10 cellular contexts compared by ENCODE assay signal in the genomic region with DNA sequence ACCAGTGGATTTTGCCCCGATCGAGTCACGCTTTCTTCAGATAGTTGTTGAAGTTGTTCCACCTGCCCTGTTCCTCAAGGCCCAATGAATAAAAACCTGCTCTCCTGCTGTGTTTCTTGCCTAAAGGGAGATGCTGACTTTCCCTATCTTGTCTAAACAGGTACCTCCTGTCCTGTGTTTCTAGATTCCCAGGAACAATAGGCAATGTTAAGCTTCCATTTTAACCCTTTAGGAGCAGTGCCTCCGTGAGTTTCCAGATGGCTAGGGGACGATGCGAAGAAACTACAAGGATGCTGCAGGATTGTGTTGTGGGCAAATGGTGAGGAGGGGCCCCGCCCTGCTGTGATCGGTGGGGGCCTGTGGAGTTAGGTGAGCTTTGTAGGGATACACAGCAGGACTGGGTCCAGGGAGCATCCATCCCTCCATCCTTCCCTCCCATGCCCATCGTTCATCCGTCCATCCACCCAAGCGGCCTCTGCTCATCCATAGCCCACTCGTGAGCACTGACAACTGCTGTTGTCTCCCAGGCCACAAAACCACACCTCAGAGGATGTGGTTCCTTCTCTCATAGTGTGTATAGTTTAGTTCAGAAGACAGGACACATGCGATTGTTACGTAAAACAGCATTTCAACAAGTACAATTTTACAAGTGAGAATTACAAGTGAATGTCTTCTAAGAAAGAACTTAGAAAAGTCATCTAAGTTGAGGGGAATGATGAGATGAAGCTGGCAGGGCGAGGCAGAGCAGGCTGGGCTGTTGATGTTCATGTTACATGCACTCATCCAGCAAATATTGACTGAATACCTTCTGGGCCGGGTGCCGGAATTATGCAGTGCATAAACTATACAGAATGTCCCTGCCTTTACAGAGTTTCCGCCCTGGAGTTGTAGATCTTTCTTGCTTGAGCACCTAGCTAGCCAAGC. TPM values are rescaled to one million over a fixed set of nuclear protein-coding genes. Genes with fewer than 3 reads are reported as not detected.
A peak's percentile ranks its signal among the peaks of the same experiment; 100 is the strongest.
DNase-seq lines count a peak whose midpoint lies in the region; ATAC-seq and TF ChIP-seq lines count a peak whose summit lies in the region.
"Had no signal": no experiment of that assay in that cellular context is flagged by ENCODE, and none has a peak within 500 bp of the region (broad histone marks: within the 10 kb centered on the region; RNA-seq: fewer than 3 reads in every experiment).

No MANE protein-coding gene starts in this region.

- H3K36me3 ChIP-seq in transverse colon (no peaks in the 10 kb centered on the region), BE2C (no peaks in the 10 kb centered on the region)

- in situ Hi-C loops in transverse colon (cut with MboI; ENCODE audit: low pct_ligation_motif_present in 1 of 4, low pct_unique_long_range_greater_than_20kb in 1 of 4, low sequenced_read_pairs in 3 of 4): no loop called here

- H3K4me1 ChIP-seq in transverse colon: peaks cover 0 to 13% (median 11%) of the 10 kb centered on the region in 4 donors
- H3K4me1 ChIP-seq in BE2C: no peaks in the 10 kb centered on the region

- H3K27me3 ChIP-seq in transverse colon: peaks cover 51% of the 10 kb centered on the region
- no peaks in the 10 kb centered on the region for H3K27me3 ChIP-seq in BE2C

- peak; percentile 37 for ATAC-seq in activated CD8-positive, alpha-beta memory T cell treated with anti-CD3 and anti-CD28 coated beads, Interleukin-2, amount 10 ng/mL, durations not matched to agents 7 days and 5 days
- no peak for ATAC-seq in GM21447 (IDR thresholded peaks at IDR 0.05; ENCODE audit: unreplicated experiment)

- peak overlapping the region; percentile 93 for H3K27ac Mint-ChIP-seq in activated CD8-positive, alpha-beta memory T cell treated with anti-CD3 and anti-CD28 coated beads, Interleukin-2, amount 10 ng/mL, durations not matched to agents 7 days and 5 days
- peak overlapping the region; percentile 91 to 95 (median 95) for H3K27ac Mint-ChIP-seq in immature natural killer cell

- no peaks in the 10 kb centered on the region for H3K9me3 Mint-ChIP-seq in activated CD8-positive, alpha-beta memory T cell treated with anti-CD3 and anti-CD28 coated beads, Interleukin-2, amount 10 ng/mL, durations not matched to agents 7 days and 5 days (ENCODE audit: low read depth)
- H3K9me3 Mint-ChIP-seq in immature natural killer cell: no peaks in the 10 kb centered on the region

- H3K9me3 ChIP-seq in transverse colon (no peaks in the 10 kb centered on the region), BE2C (no peaks in the 10 kb centered on the region)

- CTCF ChIA-PET in activated CD8-positive, alpha-beta memory T cell treated with anti-CD3 and anti-CD28 coated beads, Interleukin-2, amount 10 ng/mL, durations not matched to agents 7 days and 5 days (lab: Charles Lee): interaction anchor here (0.6 to 2.5 kb wide), 13 partner anchors 14 to 141 kb away, joined by 3 to 12 read pairs (median 3); no protein-coding TSS in a partner anchor

- H3K4me3 ChIP-seq in transverse colon (no peak overlapping the region), BE2C (ENCODE audit: low read depth, low read length) (no peak overlapping the region)

- intact Hi-C loops in transverse colon (cut with DNase I; ENCODE audit: low total_unique reads): no loop called here

- no peak for TF ChIP-seq EP300 in transverse colon (IDR thresholded peaks at IDR 0.05; ENCODE audit: low read depth)

- TF ChIP-seq CTCF in transverse colon (IDR thresholded peaks at IDR 0.05) (no peak), BE2C (IDR thresholded peaks at IDR 0.05; ENCODE audit: low read depth, low read length) (no peak)

- TF ChIP-seq POLR2A in transverse colon (IDR thresholded peaks at IDR 0.05): no peak

- H3K4me1 Mint-ChIP-seq in activated CD8-positive, alpha-beta memory T cell treated with anti-CD3 and anti-CD28 coated beads, Interleukin-2, amount 10 ng/mL, durations not matched to agents 7 days and 5 days: peaks cover 62% of the 10 kb centered on the region
- H3K4me1 Mint-ChIP-seq in immature natural killer cell: peaks cover 69 to 72% of the 10 kb centered on the region in 2 donors

- WGBS in transverse colon (ENCODE audit: low coverage in 1 of 2), 2 donors: 50 to 83% methylated on average over 2 to 18 of the region's 18 CpGs

- H3K36me3 Mint-ChIP-seq in activated CD8-positive, alpha-beta memory T cell treated with anti-CD3 and anti-CD28 coated beads, Interleukin-2, amount 10 ng/mL, durations not matched to agents 7 days and 5 days: peaks cover 13% of the 10 kb centered on the region
- peaks cover under 1 to 4% (median 1%) of the 10 kb centered on the region in 3 donors for H3K36me3 Mint-ChIP-seq in immature natural killer cell

- DNase-seq in activated CD4-positive, alpha-beta T cell treated with anti-CD3 and anti-CD28 coated beads for 1 hour: peak; percentile 24
- DNase-seq in activated CD4-positive, alpha-beta T cell treated with anti-CD3 and anti-CD28 coated beads, Interleukin-2, amount 50 U/mL, for 4 hours: no peak
- peak; percentile 97 for DNase-seq in activated CD8-positive, alpha-beta memory T cell treated with anti-CD3 and anti-CD28 coated beads, Interleukin-2, amount 10 ng/mL, durations not matched to agents 7 days and 5 days
- peak; percentile 83 to 89 (median 88) for DNase-seq in immature natural killer cell
- DNase-seq in transverse colon: peak; percentile 52
- no peak for DNase-seq in RKO (ENCODE audit: low spot score)
- DNase-seq in BE2C: no peak
- DNase-seq: kidney, MM.1S had no signal

- peak overlapping the region in 2 of 4 donors; percentile 20 to 33 for H3K27ac ChIP-seq in transverse colon

- H3K4me3 Mint-ChIP-seq in activated CD8-positive, alpha-beta memory T cell treated with anti-CD3 and anti-CD28 coated beads, Interleukin-2, amount 10 ng/mL, durations not matched to agents 7 days and 5 days: peak overlapping the region; percentile 54
- H3K4me3 Mint-ChIP-seq in immature natural killer cell: peak overlapping the region; percentile 78 to 90 (median 87)

- H3K27me3 Mint-ChIP-seq in activated CD8-positive, alpha-beta memory T cell treated with anti-CD3 and anti-CD28 coated beads, Interleukin-2, amount 10 ng/mL, durations not matched to agents 7 days and 5 days: peaks cover 2% of the 10 kb centered on the region
- H3K27me3 Mint-ChIP-seq in immature natural killer cell (ENCODE audit: low read depth in 3 of 3): peaks cover 2 to 11% (median 9%) of the 10 kb centered on the region in 3 donors

RNA-seq across cellular contexts. Expression of gene ARSG, which starts 5.2 kb away (rescaled TPM):
- 10 to 100 TPM; 12.5 to 24.6 TPM for total RNA-seq in activated CD8-positive, alpha-beta memory T cell treated with anti-CD3 and anti-CD28 coated beads, Interleukin-2, amount 10 ng/mL, durations not matched to agents 7 days and 5 days
- 10 to 100 TPM; 15.0 to 18.7 (median 15.3) TPM for polyA plus RNA-seq in immature natural killer cell
- 1 to 10 TPM in 2 of 4 donors, under 1 TPM in 1, not detected in 1; 0.41 to 4.4 (median 1.6) TPM for total RNA-seq in transverse colon
- 2.5 TPM for polyA plus RNA-seq in BE2C (2012; ENCODE audit: insufficient read depth, insufficient read length, low read depth)

RNA-seq across cellular contexts. Expression of gene SLC16A6, which starts 5.6 kb away (rescaled TPM):
- total RNA-seq in activated CD8-positive, alpha-beta memory T cell treated with anti-CD3 and anti-CD28 coated beads, Interleukin-2, amount 10 ng/mL, durations not matched to agents 7 days and 5 days: 10 to 100 TPM in 1 of 2 experiments, 1 to 10 TPM in 1; 6.0 to 10.7 TPM
- 1 to 10 TPM in 2 of 3 donors, under 1 TPM in 1; 0.88 to 4.8 (median 3.5) TPM for polyA plus RNA-seq in immature natural killer cell
- total RNA-seq in transverse colon: under 1 TPM in 2 of 4 donors, not detected in 2; 0.14 to 0.48 TPM
- polyA plus RNA-seq in BE2C (2012; ENCODE audit: insufficient read depth, insufficient read length, low read depth): 0.86 TPM

RNA-seq across cellular contexts. Expression of gene AMZ2, which starts 48.6 kb away (rescaled TPM):
- total RNA-seq in activated CD8-positive, alpha-beta memory T cell treated with anti-CD3 and anti-CD28 coated beads, Interleukin-2, amount 10 ng/mL, durations not matched to agents 7 days and 5 days: 100 to 1,000 TPM; 106 to 107 TPM
- polyA plus RNA-seq in immature natural killer cell: 100 to 1,000 TPM; 146 to 193 (median 169) TPM
- 10 to 100 TPM in 3 of 4 donors, not detected in 1; 32.7 to 45.6 (median 32.8) TPM for total RNA-seq in transverse colon
- polyA plus RNA-seq in BE2C (2012; ENCODE audit: insufficient read depth, insufficient read length, low read depth): 64.2 TPM

Comparison
In these comparisons a context has a peak if more than half of its experiments do, and no peak if none do; other contexts are left out.
1. DNase-seq: peak in activated CD4-positive, alpha-beta T cell treated with anti-CD3 and anti-CD28 coated beads for 1 hour (single experiment), activated CD8-positive, alpha-beta memory T cell treated with anti-CD3 and anti-CD28 coated beads, Interleukin-2, amount 10 ng/mL, durations not matched to agents 7 days and 5 days (single experiment), immature natural killer cell (3 of 3) and transverse colon (single experiment); none in activated CD4-positive, alpha-beta T cell treated with anti-CD3 and anti-CD28 coated beads, Interleukin-2, amount 50 U/mL, for 4 hours (0 of 2), RKO (single experiment) and BE2C (single experiment).
2. RNA of gene SLC16A6, which starts 5.6 kb away (total RNA-seq): 6.0 to 10.7 TPM in activated CD8-positive, alpha-beta memory T cell treated with anti-CD3 and anti-CD28 coated beads, Interleukin-2, amount 10 ng/mL, durations not matched to agents 7 days and 5 days; 0.14 to 0.48 TPM in transverse colon; every median in the first group is over 4 times any median in the second.